Comparison of ENCODE assay signal across 11 cellular contexts in the genomic region with DNA sequence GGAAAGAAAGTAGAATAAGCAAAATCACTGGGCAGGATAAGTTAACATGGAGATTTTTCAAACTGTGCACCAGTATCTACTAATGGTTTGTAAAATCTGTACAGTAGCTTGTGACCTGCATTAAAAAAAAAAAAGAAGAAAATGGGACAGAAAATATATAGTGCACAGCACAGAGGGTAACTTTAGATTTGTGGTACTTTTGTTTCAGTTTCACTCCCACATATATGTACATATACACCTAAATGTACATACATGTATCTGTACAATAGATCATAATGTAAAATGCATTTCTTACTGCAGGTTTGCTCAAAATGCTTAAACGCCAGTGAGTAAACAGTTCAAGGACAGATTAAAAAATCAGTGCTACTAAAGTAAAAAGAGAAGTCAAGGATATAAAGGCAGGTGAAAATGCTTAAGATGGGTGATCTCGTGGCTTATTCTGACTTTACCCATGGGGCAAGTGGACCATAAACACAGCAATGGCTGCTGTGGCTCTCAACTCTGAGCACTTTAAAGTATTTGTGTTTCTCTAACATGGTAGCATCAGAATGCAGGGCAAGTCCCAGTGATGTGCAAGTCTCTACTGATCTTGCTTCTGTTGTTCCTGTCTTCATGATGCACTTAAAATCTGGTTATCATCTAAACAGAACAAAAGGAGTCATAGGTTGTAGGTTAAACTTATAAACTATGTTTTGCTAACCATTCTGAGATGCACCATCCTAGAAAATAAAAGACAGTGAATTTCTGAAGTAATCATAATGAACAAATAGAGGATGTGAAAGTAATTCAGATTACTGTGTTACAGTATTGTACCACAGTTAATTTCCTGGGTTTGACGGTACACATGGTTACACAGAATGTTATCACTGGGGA.
A peak's percentile ranks its signal among the peaks of the same experiment; 100 is the strongest.
DNase-seq lines count a peak whose midpoint lies in the region; ATAC-seq and TF ChIP-seq lines count a peak whose summit lies in the region.
"Had no signal": no experiment of that assay in that cellular context is flagged by ENCODE, and none has a peak within 500 bp of the region (broad histone marks: within the 10 kb centered on the region; RNA-seq: fewer than 3 reads in every experiment).

No MANE protein-coding gene starts in this region.

- H3K27ac ChIP-seq in BLaER1 treated with 17β-estradiol and CSF1 and Interleukin-3, amounts not matched to agents 10 nM and 100 nM = no peak overlapping the region
- H3K27ac ChIP-seq in tibial nerve = no peak overlapping the region
- H3K27ac ChIP-seq: A549 had no signal

- no peaks in the 10 kb centered on the region for H4K20me1 ChIP-seq in BLaER1 treated with 17β-estradiol and CSF1 and Interleukin-3, amounts not matched to agents 10 nM and 100 nM

- DNase-seq in nucleus accumbens (lab: John Stamatoyannopoulos, UW) (no peak), H4 (ENCODE audit: low spot score) (no peak), T-helper 9 cell (no peak), tibial nerve (ENCODE audit: low spot score in 2 of 2) (no peak)
- DNase-seq: GDM1; stimulated activated naive CD8-positive, alpha-beta T cell treated with anti-CD3 and anti-CD28 coated beads, Interleukin-15, amount 100 ng/mL, for 72 hours had no signal

- TF ChIP-seq CTCF in tibial nerve (IDR thresholded peaks at IDR 0.05) = no peak

- H3K36me3 ChIP-seq in BLaER1 treated with 17β-estradiol and CSF1 and Interleukin-3, amounts not matched to agents 10 nM and 100 nM = no peaks in the 10 kb centered on the region
- peaks cover 0 to 4% (median 0%) of the 10 kb centered on the region in 3 donors for H3K36me3 ChIP-seq in tibial nerve

- 84 to 85% methylated on average over 3 of the region's 3 CpGs for WGBS in tibial nerve, 2 donors

- no peak for TF ChIP-seq POLR2A in tibial nerve (IDR thresholded peaks at IDR 0.05)

- H3K27me3 ChIP-seq in BLaER1 treated with 17β-estradiol and CSF1 and Interleukin-3, amounts not matched to agents 10 nM and 100 nM = no peaks in the 10 kb centered on the region
- no peaks in the 10 kb centered on the region for H3K27me3 ChIP-seq in tibial nerve

- H3K9ac ChIP-seq in BLaER1 treated with 17β-estradiol and CSF1 and Interleukin-3, amounts not matched to agents 10 nM and 100 nM = no peak overlapping the region

- H3K4me3 ChIP-seq in BLaER1 treated with 17β-estradiol and CSF1 and Interleukin-3, amounts not matched to agents 10 nM and 100 nM = no peak overlapping the region
- no peak overlapping the region for H3K4me3 ChIP-seq in tibial nerve
- H3K4me3 ChIP-seq: A549 had no signal

- ATAC-seq in GM19324 (IDR thresholded peaks at IDR 0.05; ENCODE audit: low FRiP score, unreplicated experiment) (peak; percentile 92), HG02798 (IDR thresholded peaks at IDR 0.05; ENCODE audit: poor library complexity, unreplicated experiment) (peak; percentile 97), HG03558 (IDR thresholded peaks at IDR 0.05; ENCODE audit: extremely low read depth, unreplicated experiment) (peak; percentile 87)
- ATAC-seq: A549; stimulated activated naive CD8-positive, alpha-beta T cell treated with anti-CD3 and anti-CD28 coated beads, Interleukin-15, amount 100 ng/mL, for 72 hours had no signal

- peaks cover 4 to 17% (median 10%) of the 10 kb centered on the region in 11 experiments; a peak in 14 of 22 replicates for H3K9me3 ChIP-seq in BLaER1 treated with 17β-estradiol and CSF1 and Interleukin-3, amounts not matched to agents 10 nM and 100 nM (replicated peaks in 1 of 11)
- no peaks in the 10 kb centered on the region for H3K9me3 ChIP-seq in tibial nerve
- H3K9me3 ChIP-seq: A549 had no signal

- no peak for TF ChIP-seq EP300 in tibial nerve (IDR thresholded peaks at IDR 0.05)

- H3K4me2 ChIP-seq in BLaER1 treated with 17β-estradiol and CSF1 and Interleukin-3, amounts not matched to agents 10 nM and 100 nM = peak overlapping the region in 8 of 11 experiments; percentile 9 to 52 (median 19); a peak in 9 of 22 replicates
- H3K4me2 ChIP-seq: A549 had no signal

- peaks cover 6 to 13% (median 9%) of the 10 kb centered on the region in 10 experiments; a peak in 15 of 20 replicates for H3K4me1 ChIP-seq in BLaER1 treated with 17β-estradiol and CSF1 and Interleukin-3, amounts not matched to agents 10 nM and 100 nM
- H3K4me1 ChIP-seq in tibial nerve = no peaks in the 10 kb centered on the region
